ENCODE assay signal across 1 cellular context in genomic region chr17:9109933-9110332, GRCh38.
TF ChIP-seq lines count a peak whose summit lies in the region.

No MANE protein-coding gene starts in this region.

TF ChIP-seq in A549, 52 proteins besides CTCF, POLR2A, EP300 and RAD21:
- no peak for TF ChIP-seq HMGXB4 (CRISPR knock-in tag; IDR thresholded peaks at IDR 0.05; ENCODE audit: borderline replicate concordance)
- no peak for TF ChIP-seq MYC (IDR thresholded peaks at IDR 0.05; ENCODE audit: borderline replicate concordance, low read length)
- no peak for TF ChIP-seq ZFP36 (IDR thresholded peaks at IDR 0.05; ENCODE audit: borderline replicate concordance, partially characterized antibody)
- no peak for TF ChIP-seq CEBPB (IDR thresholded peaks at IDR 0.05)
- TF ChIP-seq POLR2AphosphoS2 (conservative IDR thresholded peaks at IDR 0.05; ENCODE audit: low read length), result no peak
- TF ChIP-seq MAZ (IDR thresholded peaks at IDR 0.05; ENCODE audit: borderline replicate concordance, low read depth, low read length), result no peak
- no peak for TF ChIP-seq PBX3 (IDR thresholded peaks at IDR 0.05)
- TF ChIP-seq CHD4 (IDR thresholded peaks at IDR 0.05; ENCODE audit: borderline replicate concordance), result no peak
- TF ChIP-seq RNF2 (IDR thresholded peaks at IDR 0.05; ENCODE audit: borderline replicate concordance, low read depth), result no peak
- TF ChIP-seq BCL3 (IDR thresholded peaks at IDR 0.05), result no peak
- TF ChIP-seq GATA3 (IDR thresholded peaks at IDR 0.05; ENCODE audit: borderline replicate concordance), result no peak
- no peak for TF ChIP-seq NR3C1 (IDR thresholded peaks at IDR 0.05)
- no peak for TF ChIP-seq CBX8 (IDR thresholded peaks at IDR 0.05)
- TF ChIP-seq CBX2 (IDR thresholded peaks at IDR 0.05; ENCODE audit: borderline replicate concordance, low read depth), result no peak
- TF ChIP-seq RFX5 (IDR thresholded peaks at IDR 0.05), result no peak
- no peak for TF ChIP-seq ELK1 (IDR thresholded peaks at IDR 0.05; ENCODE audit: low read depth, low read length)
- TF ChIP-seq PHF8 (IDR thresholded peaks at IDR 0.05; ENCODE audit: borderline replicate concordance, low read depth), result no peak
- no peak for TF ChIP-seq SMC3 (IDR thresholded peaks at IDR 0.05)
- no peak for TF ChIP-seq SREBF2 (IDR thresholded peaks at IDR 0.05)
- TF ChIP-seq MAX (IDR thresholded peaks at IDR 0.05), result no peak
